ENCODE assay signal across 22 cellular contexts in genomic region chr9:119841005-119841404, GRCh38.
"Had no signal": no experiment of that assay in that cellular context is flagged by ENCODE, and none has a peak within 500 bp of the region (broad histone marks: within the 10 kb centered on the region; RNA-seq: fewer than 3 reads in every experiment).

No MANE protein-coding gene starts in this region.

- H3K4me3 ChIP-seq: esophagus muscularis mucosa, gastrocnemius medialis, mucosa of descending colon, psoas muscle, spleen, testis, transverse colon had no signal

- DNase-seq: effector memory CD8-positive, alpha-beta T cell; gastrocnemius medialis; glutamatergic neuron; islet precursor cell; mammary epithelial cell; mucosa of descending colon; naive thymus-derived CD8-positive, alpha-beta T cell; psoas muscle; retina; spleen; stimulated activated CD4-positive, alpha-beta T cell treated with anti-CD3 and anti-CD28 coated beads, Interleukin-15, amount 100 ng/mL, for 24 hours; stimulated activated CD4-positive, alpha-beta T cell treated with anti-CD3 and anti-CD28 coated beads, Interleukin-1b, Interleukin-23, amount 100 ng/mL, for 48 hours; stimulated activated CD4-positive, alpha-beta T cell treated with anti-CD3 and anti-CD28 coated beads, Interleukin-4, amount 100 ng/mL, for 24 hours; stimulated activated naive B cell treated with anti-CD40 and anti-IgM and Interleukin-4, amounts not matched to agents 10 μg/mL and 1 μg/mL and 100 μg/mL, for 72 hours; stimulated activated naive CD8-positive, alpha-beta T cell treated with anti-CD3 and anti-CD28 coated beads, Interleukin-15, amount 100 ng/mL, for 72 hours; testis; transverse colon had no signal

- H3K36me3 ChIP-seq: esophagus muscularis mucosa, gastrocnemius medialis, neutrophil, spleen, transverse colon had no signal

- H3K27ac ChIP-seq: epithelial cell of prostate, gastrocnemius medialis, neutrophil, psoas muscle, spleen, testis, transverse colon had no signal

- H3K4me1 ChIP-seq: gastrocnemius medialis, psoas muscle, spleen, testis, transverse colon had no signal

- ATAC-seq: effector memory CD8-positive, alpha-beta T cell; gastrocnemius medialis; left lobe of liver; mucosa of descending colon; naive thymus-derived CD8-positive, alpha-beta T cell; psoas muscle; sciatic nerve; stimulated activated naive B cell treated with anti-CD40 and anti-IgM and Interleukin-4, amounts not matched to agents 10 μg/mL and 1 μg/mL and 100 μg/mL, for 72 hours; stimulated activated naive CD8-positive, alpha-beta T cell treated with anti-CD3 and anti-CD28 coated beads, Interleukin-15, amount 100 ng/mL, for 72 hours had no signal

- H3K9me3 ChIP-seq: esophagus muscularis mucosa, gastrocnemius medialis, mucosa of descending colon, neutrophil, psoas muscle, spleen, testis, transverse colon had no signal

- H3K27me3 ChIP-seq: esophagus muscularis mucosa, gastrocnemius medialis, neutrophil, spleen, testis, transverse colon had no signal
